In the genomic region with DNA sequence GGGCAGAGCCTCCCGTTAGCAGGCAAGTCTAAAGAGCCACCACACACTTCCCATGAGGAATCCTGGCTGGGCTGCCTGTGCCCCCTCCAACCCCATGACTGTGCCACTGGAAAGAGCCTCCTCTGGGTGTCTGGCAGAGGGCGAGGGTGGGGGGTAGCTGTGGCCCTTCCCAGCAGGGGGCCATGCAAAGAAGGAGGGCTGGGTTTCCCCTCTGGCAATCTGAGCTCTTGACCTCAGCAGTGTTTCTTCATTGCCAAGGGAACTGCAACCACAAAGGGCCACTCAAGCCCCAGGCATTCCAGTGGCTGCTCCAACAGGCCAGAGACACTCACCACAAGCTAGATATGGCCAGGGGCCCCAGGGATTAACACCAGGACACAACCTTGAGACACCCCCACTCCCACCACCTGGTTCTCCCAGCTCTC, we compare ENCODE assay signal across 8 cellular contexts. TPM values are rescaled to one million over a fixed set of nuclear protein-coding genes. Genes with fewer than 3 reads are reported as not detected.
A peak's percentile ranks its signal among the peaks of the same experiment; 100 is the strongest.
DNase-seq lines count a peak whose midpoint lies in the region; ATAC-seq and TF ChIP-seq lines count a peak whose summit lies in the region.

No MANE protein-coding gene starts in this region.

- H3K36me3 ChIP-seq in PC-9 (ENCODE audit: low read depth) = no peaks in the 10 kb centered on the region
- no peaks in the 10 kb centered on the region for H3K36me3 ChIP-seq in smooth muscle cell (ENCODE audit: low read depth)

- H3K4me1 Mint-ChIP-seq in activated CD8-positive, alpha-beta T cell treated with anti-CD3 and anti-CD28 coated beads, Interleukin-2, amount 10 ng/mL, durations not matched to agents 7 days and 5 days (ENCODE audit: low read depth) = peaks cover 22% of the 10 kb centered on the region
- peaks cover 29% of the 10 kb centered on the region for H3K4me1 Mint-ChIP-seq in activated CD4-positive, alpha-beta T cell treated with anti-CD3 and anti-CD28 coated beads, Interleukin-2, amount 10 ng/mL, durations not matched to agents 24 days and 14 days

- peaks cover 3% of the 10 kb centered on the region; the same call in 1 of the 2 replicates for H4K20me1 ChIP-seq in PC-9 (ENCODE audit: insufficient read depth)
- H4K20me1 ChIP-seq in smooth muscle cell (ENCODE audit: low read depth) = no peaks in the 10 kb centered on the region

- peaks cover 43% of the 10 kb centered on the region for H3F3A ChIP-seq in PC-9 (ENCODE audit: insufficient read depth, low read depth)
- H3F3A ChIP-seq in smooth muscle cell (ENCODE audit: low read depth) = peaks cover 4% of the 10 kb centered on the region

- 26% methylated on average over 2 of the region's 2 CpGs for WGBS in smooth muscle cell (ENCODE audit: low lambda C conversion rate)

- peaks cover 58% of the 10 kb centered on the region for H3K4me1 ChIP-seq in PC-9 (replicated peaks; ENCODE audit: insufficient read depth)
- peaks cover 6% of the 10 kb centered on the region for H3K4me1 ChIP-seq in smooth muscle cell (ENCODE audit: low read depth)

- 0 out of 2 replicates have a peak overlapping the region, but pooled peaks have one; percentile 26 for H3K27ac ChIP-seq in PC-9
- peak overlapping the region; percentile 86 for H3K27ac ChIP-seq in smooth muscle cell (ENCODE audit: low read depth)

- H3K9me3 Mint-ChIP-seq in activated CD8-positive, alpha-beta T cell treated with anti-CD3 and anti-CD28 coated beads, Interleukin-2, amount 10 ng/mL, durations not matched to agents 7 days and 5 days (ENCODE audit: insufficient read depth) = no peaks in the 10 kb centered on the region
- no peaks in the 10 kb centered on the region for H3K9me3 Mint-ChIP-seq in activated CD4-positive, alpha-beta T cell treated with anti-CD3 and anti-CD28 coated beads, Interleukin-2, amount 10 ng/mL, durations not matched to agents 24 days and 14 days

- H3K79me2 ChIP-seq in PC-9 (ENCODE audit: low read depth) (no peaks in the 10 kb centered on the region), smooth muscle cell (ENCODE audit: low read depth) (no peaks in the 10 kb centered on the region)

- H3K9me3 ChIP-seq in PC-9 (ENCODE audit: insufficient read depth, low read depth) = no peaks in the 10 kb centered on the region
- no peaks in the 10 kb centered on the region for H3K9me3 ChIP-seq in smooth muscle cell (replicated peaks; ENCODE audit: low read depth)

- CTCF ChIA-PET in PC-9 (lab: Charles Lee) = interaction anchor here (0.5 to 0.7 kb wide), 3 partner anchors 16 to 31 kb away, joined by 3 to 4 read pairs (median 3); no protein-coding TSS in a partner anchor
- CTCF ChIA-PET in activated CD8-positive, alpha-beta T cell treated with anti-CD3 and anti-CD28 coated beads, Interleukin-2, amount 10 ng/mL, durations not matched to agents 7 days and 5 days (lab: Charles Lee) = interaction anchor here (1.0 to 4.2 kb wide), 7 partner anchors 17 to 319 kb away, joined by 3 to 94 read pairs (median 5); a partner anchor contains a TSS

- peaks cover 27% of the 10 kb centered on the region for H3K27me3 Mint-ChIP-seq in activated CD8-positive, alpha-beta T cell treated with anti-CD3 and anti-CD28 coated beads, Interleukin-2, amount 10 ng/mL, durations not matched to agents 7 days and 5 days (ENCODE audit: low read depth)
- H3K27me3 Mint-ChIP-seq in activated CD4-positive, alpha-beta T cell treated with anti-CD3 and anti-CD28 coated beads, Interleukin-2, amount 10 ng/mL, durations not matched to agents 24 days and 14 days = peaks cover 28% of the 10 kb centered on the region

- peak overlapping the region; percentile 82 for H3K9ac ChIP-seq in smooth muscle cell (ENCODE audit: low read depth)

- ATAC-seq in GM18511 (IDR thresholded peaks at IDR 0.05; ENCODE audit: unreplicated experiment) = peak; percentile 36
- no peak for ATAC-seq in GM19467 (IDR thresholded peaks at IDR 0.05; ENCODE audit: unreplicated experiment)
- ATAC-seq in activated CD8-positive, alpha-beta T cell treated with anti-CD3 and anti-CD28 coated beads, Interleukin-2, amount 10 ng/mL, durations not matched to agents 7 days and 5 days = no peak
- no peak for ATAC-seq in GM21737 (IDR thresholded peaks at IDR 0.05; ENCODE audit: unreplicated experiment)

- POLR2A ChIA-PET in PC-9 (lab: Charles Lee; ENCODE audit: unreplicated experiment) = interaction anchor here (0.6 kb wide), 2 partner anchors 23 to 489 kb away, joined by 3 to 11 read pairs; a partner anchor contains a TSS
- POLR2A ChIA-PET in activated CD8-positive, alpha-beta T cell treated with anti-CD3 and anti-CD28 coated beads, Interleukin-2, amount 10 ng/mL, durations not matched to agents 7 days and 5 days (lab: Charles Lee) = interaction anchor here (1.4 kb wide), 1 partner anchor 9 kb away, joined by 3 read pairs; a partner anchor contains a TSS

- H3K36me3 Mint-ChIP-seq in activated CD8-positive, alpha-beta T cell treated with anti-CD3 and anti-CD28 coated beads, Interleukin-2, amount 10 ng/mL, durations not matched to agents 7 days and 5 days (ENCODE audit: low read depth) = peaks cover 7% of the 10 kb centered on the region
- peaks cover 7% of the 10 kb centered on the region for H3K36me3 Mint-ChIP-seq in activated CD4-positive, alpha-beta T cell treated with anti-CD3 and anti-CD28 coated beads, Interleukin-2, amount 10 ng/mL, durations not matched to agents 24 days and 14 days (ENCODE audit: low read depth)

- H3K27me3 ChIP-seq in PC-9 (ENCODE audit: insufficient read depth, low read depth) (no peaks in the 10 kb centered on the region), smooth muscle cell (ENCODE audit: low read depth) (peaks cover 19% of the 10 kb centered on the region)

- H3K4me2 ChIP-seq in PC-9 (peak overlapping the region; percentile 66), smooth muscle cell (peak overlapping the region; percentile 57)

- H3K4me3 ChIP-seq in PC-9 (no peak overlapping the region), fibroblast of mammary gland (ENCODE audit: control insufficient read depth, low read depth, low read length) (no peak overlapping the region), smooth muscle cell (no peak overlapping the region)

- DNase-seq in PC-9 = peak; percentile 91 to 94
- peak; percentile 66 for DNase-seq in fibroblast of mammary gland (ENCODE audit: low read depth)
- DNase-seq in smooth muscle cell (lab: John Stamatoyannopoulos, UW; ENCODE audit: unreplicated experiment) = peak; percentile 50
- no peak for DNase-seq in activated CD8-positive, alpha-beta T cell treated with anti-CD3 and anti-CD28 coated beads, Interleukin-2, amount 10 ng/mL, durations not matched to agents 7 days and 5 days
- no peak for DNase-seq in activated CD4-positive, alpha-beta T cell treated with anti-CD3 and anti-CD28 coated beads, Interleukin-2, amount 10 ng/mL, durations not matched to agents 24 days and 14 days

- TF ChIP-seq CTCF in PC-9 (conservative IDR thresholded peaks at IDR 0.05) (no peak), fibroblast of mammary gland (conservative IDR thresholded peaks at IDR 0.05; ENCODE audit: control insufficient read depth, insufficient read depth, low read depth, low read length) (no peak), smooth muscle cell (IDR thresholded peaks at IDR 0.05; ENCODE audit: borderline replicate concordance, insufficient read depth, poor library complexity, severe bottlenecking) (no peak)

- H3K9me2 ChIP-seq in PC-9 (ENCODE audit: insufficient read depth) = no peaks in the 10 kb centered on the region

- intact Hi-C loops in PC-9 (cut with micrococcal nuclease; ENCODE audit: unreplicated experiment) = loop anchor here (1.0 to 5.0 kb wide), 2 partner anchors 28 to 40 kb away; no protein-coding TSS in a partner anchor
- intact Hi-C loops in activated CD4-positive, alpha-beta T cell treated with anti-CD3 and anti-CD28 coated beads, Interleukin-2, amount 10 ng/mL, durations not matched to agents 24 days and 14 days (cut with micrococcal nuclease) = loop anchor here (5.0 kb wide), 1 partner anchor 45 kb away; a partner anchor contains a TSS

- H3K27ac Mint-ChIP-seq in activated CD8-positive, alpha-beta T cell treated with anti-CD3 and anti-CD28 coated beads, Interleukin-2, amount 10 ng/mL, durations not matched to agents 7 days and 5 days = no peak overlapping the region
- no peak overlapping the region for H3K27ac Mint-ChIP-seq in activated CD4-positive, alpha-beta T cell treated with anti-CD3 and anti-CD28 coated beads, Interleukin-2, amount 10 ng/mL, durations not matched to agents 24 days and 14 days

- no TSS peak for BruUV-seq in PC-9 (replicated peaks; lab: Mats Ljungman, UMichigan)

- no peak overlapping the region for H3K4me3 Mint-ChIP-seq in activated CD8-positive, alpha-beta T cell treated with anti-CD3 and anti-CD28 coated beads, Interleukin-2, amount 10 ng/mL, durations not matched to agents 7 days and 5 days
- H3K4me3 Mint-ChIP-seq in activated CD4-positive, alpha-beta T cell treated with anti-CD3 and anti-CD28 coated beads, Interleukin-2, amount 10 ng/mL, durations not matched to agents 24 days and 14 days = no peak overlapping the region

- H2AFZ ChIP-seq in PC-9 (no peak overlapping the region), smooth muscle cell (ENCODE audit: low read depth) (no peak overlapping the region)

RNA-seq across cellular contexts. Expression of a gene that starts 1.7 kb away (rescaled TPM):
- total RNA-seq in PC-9 (2021) = 0.24 TPM in 1 of 2 replicates, not detected in the other
- 7.6 and 11.7 TPM in 2 replicates for total RNA-seq in smooth muscle cell
- polyA plus RNA-seq in smooth muscle cell = 27.5 and 37.5 TPM in 2 replicates
- total RNA-seq in activated CD8-positive, alpha-beta T cell treated with anti-CD3 and anti-CD28 coated beads, Interleukin-2, amount 10 ng/mL, durations not matched to agents 7 days and 5 days = under 1 TPM in 1 of 2 experiments, not detected in 1; 0.34 TPM
- total RNA-seq in activated CD4-positive, alpha-beta T cell treated with anti-CD3 and anti-CD28 coated beads, Interleukin-2, amount 10 ng/mL, durations not matched to agents 24 days and 14 days = 1.3 TPM in 2 replicates

RNA-seq across cellular contexts. Expression of a gene that starts 7.2 kb away (rescaled TPM):
- total RNA-seq in PC-9 (2021) = 81.7 and 87.1 TPM in 2 replicates
- total RNA-seq in smooth muscle cell = 114 and 141 TPM in 2 replicates
- polyA plus RNA-seq in smooth muscle cell = 173 and 176 TPM in 2 replicates
- 100 to 1,000 TPM; 115 to 126 TPM for total RNA-seq in activated CD8-positive, alpha-beta T cell treated with anti-CD3 and anti-CD28 coated beads, Interleukin-2, amount 10 ng/mL, durations not matched to agents 7 days and 5 days
- total RNA-seq in activated CD4-positive, alpha-beta T cell treated with anti-CD3 and anti-CD28 coated beads, Interleukin-2, amount 10 ng/mL, durations not matched to agents 24 days and 14 days = 170 and 176 TPM in 2 replicates

RNA-seq across cellular contexts. Expression of a gene that starts 8.3 kb away (rescaled TPM):
- total RNA-seq in PC-9 (2021) (32.8 and 35.1 TPM in 2 replicates), smooth muscle cell (12.1 and 15.7 TPM in 2 replicates)
- 26.9 and 34.3 TPM in 2 replicates for polyA plus RNA-seq in smooth muscle cell
- 10 to 100 TPM; 29.7 to 34.0 TPM for total RNA-seq in activated CD8-positive, alpha-beta T cell treated with anti-CD3 and anti-CD28 coated beads, Interleukin-2, amount 10 ng/mL, durations not matched to agents 7 days and 5 days
- total RNA-seq in activated CD4-positive, alpha-beta T cell treated with anti-CD3 and anti-CD28 coated beads, Interleukin-2, amount 10 ng/mL, durations not matched to agents 24 days and 14 days = 30.6 and 33.6 TPM in 2 replicates

RNA-seq across cellular contexts. Expression of a gene that starts 8.3 kb away (rescaled TPM):
- not detected in 2 replicates for total RNA-seq in PC-9 (2021)
- not detected in 2 replicates for total RNA-seq in smooth muscle cell
- polyA plus RNA-seq in smooth muscle cell = not detected in 2 replicates
- total RNA-seq in activated CD8-positive, alpha-beta T cell treated with anti-CD3 and anti-CD28 coated beads, Interleukin-2, amount 10 ng/mL, durations not matched to agents 7 days and 5 days = not detected
- total RNA-seq in activated CD4-positive, alpha-beta T cell treated with anti-CD3 and anti-CD28 coated beads, Interleukin-2, amount 10 ng/mL, durations not matched to agents 24 days and 14 days = not detected in 2 replicates

RNA-seq across cellular contexts. Expression of a gene that starts 34.0 kb away (rescaled TPM):
- total RNA-seq in PC-9 (2021) = 9.1 and 10.1 TPM in 2 replicates
- 0.18 TPM in 1 of 2 replicates, not detected in the other for total RNA-seq in smooth muscle cell
- 0.22 and 1.2 TPM in 2 replicates for polyA plus RNA-seq in smooth muscle cell
- total RNA-seq in activated CD8-positive, alpha-beta T cell treated with anti-CD3 and anti-CD28 coated beads, Interleukin-2, amount 10 ng/mL, durations not matched to agents 7 days and 5 days = 1 to 10 TPM; 2.4 to 4.3 TPM
- total RNA-seq in activated CD4-positive, alpha-beta T cell treated with anti-CD3 and anti-CD28 coated beads, Interleukin-2, amount 10 ng/mL, durations not matched to agents 24 days and 14 days = 6.8 and 7.0 TPM in 2 replicates

Comparison
In these comparisons a context has a peak if more than half of its experiments do, and no peak if none do; other contexts are left out.
1. DNase-seq: peak in PC-9 (2 of 2), fibroblast of mammary gland (single experiment) and smooth muscle cell (single experiment); none in activated CD8-positive, alpha-beta T cell treated with anti-CD3 and anti-CD28 coated beads, Interleukin-2, amount 10 ng/mL, durations not matched to agents 7 days and 5 days (single experiment) and activated CD4-positive, alpha-beta T cell treated with anti-CD3 and anti-CD28 coated beads, Interleukin-2, amount 10 ng/mL, durations not matched to agents 24 days and 14 days (single experiment).